ENCODE assay signal across 1 cellular context in genomic region chr1:117107364-117107763, GRCh38.
TF ChIP-seq lines count a peak whose summit lies in the region.

No MANE protein-coding gene starts in this region.

TF ChIP-seq in GM12878, 131 proteins besides CTCF, POLR2A, EP300 and RAD21 (continued from another document):
- TF ChIP-seq PBX3 (IDR thresholded peaks at IDR 0.05; ENCODE audit: insufficient replicate concordance, low read depth, low read length) = no peak
- TF ChIP-seq TCF12 (IDR thresholded peaks at IDR 0.05; ENCODE audit: low read depth, low read length) = no peak
- TF ChIP-seq RUNX3 (IDR thresholded peaks at IDR 0.05; ENCODE audit: low read length) = no peak
- TF ChIP-seq ZBED1 (IDR thresholded peaks at IDR 0.05; ENCODE audit: borderline replicate concordance) = no peak
- TF ChIP-seq ZZZ3 (IDR thresholded peaks at IDR 0.05; ENCODE audit: control insufficient read depth, insufficient read length, low read depth) = no peak
- TF ChIP-seq MAX (IDR thresholded peaks at IDR 0.05; ENCODE audit: low read depth, low read length) = no peak
- TF ChIP-seq CHD1 (IDR thresholded peaks at IDR 0.05; ENCODE audit: low read depth, low read length) = no peak
- no peak for TF ChIP-seq NFYA (IDR thresholded peaks at IDR 0.05; ENCODE audit: borderline replicate concordance, low read depth, low read length)
- TF ChIP-seq EED (IDR thresholded peaks at IDR 0.05; ENCODE audit: low read depth) = no peak
- TF ChIP-seq POLR2AphosphoS2 (IDR thresholded peaks at IDR 0.05; ENCODE audit: low read depth, low read length) = no peak
